ENCODE assay signal across 12 cellular contexts in the genomic region with DNA sequence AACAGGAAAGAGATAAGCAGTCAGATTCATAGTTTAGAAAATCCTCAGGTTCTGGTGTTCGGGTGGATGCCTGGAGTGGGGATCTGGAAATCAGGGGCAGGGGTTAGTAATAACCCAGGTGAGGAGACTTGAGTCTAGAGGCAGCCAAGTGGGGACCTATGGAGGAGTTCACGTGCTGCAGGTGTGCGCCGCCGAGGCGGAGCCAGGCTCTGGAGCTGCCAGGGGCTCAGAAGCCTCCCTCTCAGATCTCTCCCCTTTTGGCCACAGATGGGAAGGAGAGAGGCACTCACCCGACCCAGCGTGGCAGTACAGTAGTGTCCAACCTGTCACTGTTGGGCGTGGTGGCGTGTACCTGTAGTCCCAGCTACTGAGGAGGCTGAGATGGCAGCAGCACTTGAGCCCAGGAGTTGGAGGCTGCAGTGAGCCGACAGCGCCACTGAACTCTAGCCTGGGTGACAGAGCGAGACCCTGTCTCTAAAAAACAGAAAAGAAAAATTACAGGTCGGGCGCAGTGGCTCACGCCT. TPM values are rescaled to one million over a fixed set of nuclear protein-coding genes. Genes with fewer than 3 reads are reported as not detected.
DNase-seq lines count a peak whose midpoint lies in the region; ATAC-seq, FAIRE-seq and TF ChIP-seq lines count a peak whose summit lies in the region.
"Had no signal": no experiment of that assay in that cellular context is flagged by ENCODE, and none has a peak within 500 bp of the region (broad histone marks: within the 10 kb centered on the region; RNA-seq: fewer than 3 reads in every experiment).

No MANE protein-coding gene starts in this region.

- no peak overlapping the region for H3K4me3 ChIP-seq in CD4-positive, CD25-positive, alpha-beta regulatory T cell (ENCODE audit: low read depth, low read length)
- no peak overlapping the region for H3K4me3 ChIP-seq in effector memory CD4-positive, alpha-beta T cell (ENCODE audit: insufficient read depth, low read depth, low read length, poor library complexity, severe bottlenecking)
- no peak overlapping the region for H3K4me3 ChIP-seq in prostate gland

- no peaks in the 10 kb centered on the region for H3K9me3 ChIP-seq in CD4-positive, CD25-positive, alpha-beta regulatory T cell (ENCODE audit: control insufficient read depth in 2 of 2, low read length in 2 of 2)
- no peaks in the 10 kb centered on the region for H3K9me3 ChIP-seq in effector memory CD4-positive, alpha-beta T cell (ENCODE audit: control insufficient read depth, low read length)
- H3K9me3 ChIP-seq in prostate gland, result no peaks in the 10 kb centered on the region
- H3K9me3 ChIP-seq: HAP-1 had no signal

- peaks cover 11 to 50% (median 24%) of the 10 kb centered on the region in 4 donors for H3K4me1 Mint-ChIP-seq in CD4-positive, CD25-positive, alpha-beta regulatory T cell

- H3K4me1 ChIP-seq in CD4-positive, CD25-positive, alpha-beta regulatory T cell (ENCODE audit: control insufficient read depth, insufficient read depth, low read length, poor library complexity, severe bottlenecking), result peaks cover 53% of the 10 kb centered on the region
- peaks cover 54% of the 10 kb centered on the region for H3K4me1 ChIP-seq in effector memory CD4-positive, alpha-beta T cell (ENCODE audit: control insufficient read depth, insufficient read depth, low read length, poor library complexity, severe bottlenecking)
- H3K4me1 ChIP-seq in prostate gland (replicated peaks), result peaks cover 17% of the 10 kb centered on the region

- TF ChIP-seq POLR2A in prostate gland (IDR thresholded peaks at IDR 0.05) (no peak), GM12891 (IDR thresholded peaks at IDR 0.05; ENCODE audit: low read depth, low read length) (no peak)

- no peak for TF ChIP-seq CTCF in RWPE1 (conservative IDR thresholded peaks at IDR 0.05; ENCODE audit: low read depth)
- no peak for TF ChIP-seq CTCF in prostate gland (IDR thresholded peaks at IDR 0.05)

- intact Hi-C loops in prostate gland (cut with DNase I), result loop anchor here (2.0 kb wide), 1 partner anchor 65 kb away; no protein-coding TSS in a partner anchor
- intact Hi-C loops in posterior vena cava (cut with DNase I), result loop anchor here in 1 of 2 donors (1.0 kb wide), 1 partner anchor 46 kb away; no protein-coding TSS in a partner anchor

- FAIRE-seq in GM12891 (lab: Jason Lieb, UNC), result no peak

- CTCF ChIA-PET in RWPE1 (lab: Yijun Ruan, JAX), result no interaction called here

- no peaks in the 10 kb centered on the region for H3K27me3 ChIP-seq in CD4-positive, CD25-positive, alpha-beta regulatory T cell (ENCODE audit: control insufficient read depth, insufficient read depth, low read length)
- no peaks in the 10 kb centered on the region for H3K27me3 ChIP-seq in effector memory CD4-positive, alpha-beta T cell (replicated peaks; ENCODE audit: control insufficient read depth, insufficient read depth, low read length, poor library complexity, severe bottlenecking)
- no peaks in the 10 kb centered on the region for H3K27me3 ChIP-seq in prostate gland (replicated peaks; ENCODE audit: insufficient read depth)
- H3K27me3 ChIP-seq: cardiac muscle cell had no signal

- H3K9me3 Mint-ChIP-seq in CD4-positive, CD25-positive, alpha-beta regulatory T cell, result no peaks in the 10 kb centered on the region

- DNase-seq in CD4-positive, CD25-positive, alpha-beta regulatory T cell, result no peak
- no peak for DNase-seq in RWPE1 (ENCODE audit: low spot score)
- DNase-seq in effector memory CD4-positive, alpha-beta T cell, result no peak
- DNase-seq in prostate gland (ENCODE audit: low spot score), result no peak
- DNase-seq in GM12891 (ENCODE audit: insufficient read length, low spot score), result no peak
- DNase-seq in NCI-H2029 (lab: John Stamatoyannopoulos, UW), result no peak
- DNase-seq in posterior vena cava (ENCODE audit: low spot score), result no peak
- no peak for DNase-seq in stimulated activated CD4-positive, alpha-beta T cell treated with anti-CD3 and anti-CD28 coated beads, Interleukin-4, amount 100 ng/mL, for 1 hour
- DNase-seq: DMS79, hippocampal formation had no signal

- no peak for ATAC-seq in CD4-positive, CD25-positive, alpha-beta regulatory T cell (ENCODE audit: low read depth in 2 of 2)

- peak overlapping the region; percentile 81 to 90 (median 87) for H3K4me3 Mint-ChIP-seq in CD4-positive, CD25-positive, alpha-beta regulatory T cell

- H3K36me3 ChIP-seq in CD4-positive, CD25-positive, alpha-beta regulatory T cell (ENCODE audit: control insufficient read depth, insufficient read depth, low read length), result no peaks in the 10 kb centered on the region
- H3K36me3 ChIP-seq in effector memory CD4-positive, alpha-beta T cell (ENCODE audit: control insufficient read depth, insufficient read depth, low read length), result no peaks in the 10 kb centered on the region
- no peaks in the 10 kb centered on the region for H3K36me3 ChIP-seq in prostate gland
- H3K36me3 ChIP-seq: cardiac muscle cell, HAP-1 had no signal

- H3K27me3 Mint-ChIP-seq in CD4-positive, CD25-positive, alpha-beta regulatory T cell, result no peaks in the 10 kb centered on the region

- 96% methylated on average over 16 of the region's 16 CpGs for WGBS in prostate gland

- no peaks in the 10 kb centered on the region for H3K36me3 Mint-ChIP-seq in CD4-positive, CD25-positive, alpha-beta regulatory T cell

- POLR2A ChIA-PET in RWPE1 (lab: Yijun Ruan, JAX; ENCODE audit: low non-redundant PET), result interaction anchor here (1.1 kb wide), 1 partner anchor 74 kb away, joined by 3 read pairs; no protein-coding TSS in a partner anchor

- peak overlapping the region; percentile 82 to 91 (median 90) for H3K27ac Mint-ChIP-seq in CD4-positive, CD25-positive, alpha-beta regulatory T cell

- peak overlapping the region; percentile 95 for H3K27ac ChIP-seq in CD4-positive, CD25-positive, alpha-beta regulatory T cell (ENCODE audit: insufficient read depth, low read length, poor library complexity, severe bottlenecking)
- H3K27ac ChIP-seq in RWPE1, result peak overlapping the region; percentile 72
- H3K27ac ChIP-seq in effector memory CD4-positive, alpha-beta T cell (ENCODE audit: insufficient read depth, low read length, poor library complexity, severe bottlenecking), result peak overlapping the region; percentile 90
- H3K27ac ChIP-seq in prostate gland, result peak overlapping the region; percentile 96 to 98

TF ChIP-seq in GM12891, 5 proteins besides CTCF, POLR2A, EP300 and RAD21:
- TF ChIP-seq PAX5 (IDR thresholded peaks at IDR 0.05; ENCODE audit: insufficient read depth, low read length, severe bottlenecking) (no peak), POLR2AphosphoS5 (IDR thresholded peaks at IDR 0.05; ENCODE audit: low read depth, low read length) (no peak), SPI1 (IDR thresholded peaks at IDR 0.05; ENCODE audit: low read depth, low read length) (no peak), TAF1 (IDR thresholded peaks at IDR 0.05; ENCODE audit: low read depth, low read length) (no peak), POU2F2 (IDR thresholded peaks at IDR 0.05; ENCODE audit: low read depth, low read length) (no peak)

RNA-seq across cellular contexts. Expression of a gene that starts 27.5 kb away (rescaled TPM):
- total RNA-seq in CD4-positive, CD25-positive, alpha-beta regulatory T cell, result 31.5 TPM
- 100 to 1,000 TPM in 3 of 4 donors, 10 to 100 TPM in 1; 98.2 to 132 (median 106) TPM for polyA plus RNA-seq in CD4-positive, CD25-positive, alpha-beta regulatory T cell
- total RNA-seq in prostate gland (100 to 1,000 TPM in 1 of 2 donors, 10 to 100 TPM in 1; 74.3 to 148 TPM), posterior vena cava (10 to 100 TPM; 38.7 to 50.1 TPM)
- 146 TPM for polyA plus RNA-seq in GM12891 (2012; ENCODE audit: low read depth, missing spikeins)

RNA-seq across cellular contexts. Expression of a gene that starts 52.9 kb away (rescaled TPM):
- total RNA-seq in CD4-positive, CD25-positive, alpha-beta regulatory T cell, result 1.5 TPM
- 1 to 10 TPM in 3 of 4 donors, under 1 TPM in 1; 0.44 to 1.5 (median 1.2) TPM for polyA plus RNA-seq in CD4-positive, CD25-positive, alpha-beta regulatory T cell
- 10 to 100 TPM; 24.7 to 33.7 TPM for total RNA-seq in prostate gland
- 4.2 TPM for polyA plus RNA-seq in GM12891 (2012; ENCODE audit: low read depth, missing spikeins)
- total RNA-seq in posterior vena cava, result 10 to 100 TPM in 1 of 2 donors, 1 to 10 TPM in 1; 7.9 to 17.2 TPM
